ENCODE assay signal across 1 cellular context in the genomic region with DNA sequence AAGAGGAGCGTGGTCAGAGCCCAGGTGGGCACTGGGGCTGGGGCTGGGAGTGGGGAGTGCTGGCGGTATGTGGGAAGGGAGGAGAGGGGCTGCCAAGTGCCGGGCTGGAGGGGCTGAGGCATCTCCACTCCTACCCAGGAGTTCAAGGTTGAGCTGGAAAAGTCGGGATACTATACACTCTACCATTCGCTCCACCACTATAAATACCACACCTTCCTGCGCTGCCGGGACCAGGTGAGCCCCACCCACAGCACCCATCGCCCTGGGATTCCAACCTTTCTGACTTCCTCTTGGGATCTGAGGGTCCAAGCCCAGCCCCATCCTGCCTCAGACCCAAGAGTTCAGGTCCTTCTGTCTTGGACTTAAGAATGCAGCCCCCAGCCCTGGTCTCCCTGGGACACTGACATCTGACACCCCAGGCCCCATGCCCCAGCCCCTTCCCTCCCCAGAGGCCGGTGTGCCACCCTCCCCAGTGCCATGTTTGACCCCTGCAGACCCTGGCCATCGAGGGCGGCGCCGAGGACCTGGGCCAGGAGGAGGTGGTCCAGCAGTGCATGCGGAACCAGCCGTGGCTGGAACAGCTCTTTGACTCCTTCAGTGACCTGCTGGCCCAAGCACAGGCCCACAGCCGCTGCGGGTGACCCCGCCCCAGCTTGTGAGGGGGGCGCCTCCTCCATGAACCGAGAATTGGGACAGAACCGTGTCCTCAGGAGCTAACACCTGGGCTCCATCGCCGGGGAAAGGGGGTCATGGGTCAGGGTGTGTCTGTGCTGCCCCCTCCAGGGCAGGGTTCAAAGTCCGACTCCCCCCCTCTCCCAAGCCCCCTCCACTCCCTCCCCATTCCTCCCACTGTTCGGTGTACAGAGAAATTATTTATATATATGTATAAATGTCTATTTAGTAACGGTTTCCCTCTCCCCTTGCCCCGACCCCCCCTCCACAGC.
TF ChIP-seq lines count a peak whose summit lies in the region.

No MANE protein-coding gene starts in this region.

TF ChIP-seq in WTC11, 78 proteins besides CTCF, POLR2A, EP300 and RAD21 (continued from another document):
- TF ChIP-seq, protein P1, sequence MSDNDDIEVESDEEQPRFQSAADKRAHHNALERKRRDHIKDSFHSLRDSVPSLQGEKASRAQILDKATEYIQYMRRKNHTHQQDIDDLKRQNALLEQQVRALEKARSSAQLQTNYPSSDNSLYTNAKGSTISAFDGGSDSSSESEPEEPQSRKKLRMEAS (CRISPR knock-in tag; IDR thresholded peaks at IDR 0.05): no peak
- no peak for TF ChIP-seq SMAD4 (CRISPR knock-in tag; IDR thresholded peaks at IDR 0.05)
- no peak for TF ChIP-seq CBFB (CRISPR knock-in tag; IDR thresholded peaks at IDR 0.05; ENCODE audit: low read depth)
- TF ChIP-seq ZNF263 (CRISPR knock-in tag; IDR thresholded peaks at IDR 0.05; ENCODE audit: low read depth): no peak
- TF ChIP-seq JAZF1 (CRISPR knock-in tag; IDR thresholded peaks at IDR 0.05): no peak
- TF ChIP-seq ZNF423 (CRISPR knock-in tag; IDR thresholded peaks at IDR 0.05): no peak
- TF ChIP-seq PRRX2 (CRISPR knock-in tag; IDR thresholded peaks at IDR 0.05): no peak
- TF ChIP-seq, protein P2, sequence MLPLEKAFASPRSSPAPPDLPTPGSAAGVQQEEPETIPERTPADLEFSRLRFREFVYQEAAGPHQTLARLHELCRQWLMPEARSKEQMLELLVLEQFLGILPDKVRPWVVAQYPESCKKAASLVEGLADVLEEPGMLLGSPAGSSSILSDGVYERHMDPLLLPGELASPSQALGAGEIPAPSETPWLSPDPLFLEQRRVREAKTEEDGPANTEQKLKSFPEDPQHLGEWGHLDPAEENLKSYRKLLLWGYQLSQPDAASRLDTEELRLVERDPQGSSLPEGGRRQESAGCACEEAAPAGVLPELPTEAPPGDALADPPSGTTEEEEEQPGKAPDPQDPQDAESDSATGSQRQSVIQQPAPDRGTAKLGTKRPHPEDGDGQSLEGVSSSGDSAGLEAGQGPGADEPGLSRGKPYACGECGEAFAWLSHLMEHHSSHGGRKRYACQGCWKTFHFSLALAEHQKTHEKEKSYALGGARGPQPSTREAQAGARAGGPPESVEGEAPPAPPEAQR (CRISPR knock-in tag; IDR thresholded peaks at IDR 0.05): no peak
